8 cellular contexts compared by ENCODE assay signal in genomic region chr19:8320564-8321066, GRCh38. TPM values are rescaled to one million over a fixed set of nuclear protein-coding genes. Genes with fewer than 3 reads are reported as not detected.
DNase-seq lines count a peak whose midpoint lies in the region; ATAC-seq, FAIRE-seq and TF ChIP-seq lines count a peak whose summit lies in the region.

No MANE protein-coding gene starts in this region.

- H3K27ac ChIP-seq in CD8-positive, alpha-beta memory T cell (ENCODE audit: low read depth, low read length): peak overlapping the region; percentile 95
- H3K27ac ChIP-seq in H9 (ENCODE audit: insufficient read length, low read depth, low read length) (peak overlapping the region; percentile 35), SJCRH30 (peak overlapping the region; percentile 77), endothelial cell of umbilical vein (ENCODE audit: insufficient read depth, low read depth, low read length) (peak overlapping the region; percentile 82)

- peak overlapping the region; percentile 32 for H2BK5ac ChIP-seq in H9 (ENCODE audit: insufficient read length, low read length)

- H3K4me3 Mint-ChIP-seq in CD8-positive, alpha-beta memory T cell: peak overlapping the region; percentile 94 to 98 (median 96)
- peak overlapping the region; percentile 96 to 98 for H3K4me3 Mint-ChIP-seq in H9
- H3K4me3 Mint-ChIP-seq in nephron: peak overlapping the region; percentile 98 to 100 (median 99)

- H3K27me3 Mint-ChIP-seq in CD8-positive, alpha-beta memory T cell: no peaks in the 10 kb centered on the region
- no peaks in the 10 kb centered on the region; the same call in 1 of the 2 replicates for H3K27me3 Mint-ChIP-seq in H9 (ENCODE audit: low read depth)
- no peaks in the 10 kb centered on the region for H3K27me3 Mint-ChIP-seq in nephron (ENCODE audit: low read depth)

- intact Hi-C loops in endothelial cell of umbilical vein (cut with micrococcal nuclease): loop anchor here (1.0 to 2.0 kb wide), 2 partner anchors 12 to 22 kb away; partner anchors contain the start of genes CD320 and KANK3

- H3K79me1 ChIP-seq in H9 (ENCODE audit: insufficient read depth, low read depth, low read length, poor library complexity, severe bottlenecking): no peaks in the 10 kb centered on the region

- H3K9ac ChIP-seq in H9 (ENCODE audit: extremely low read depth, insufficient read length, low read length) (peak overlapping the region; percentile 97), endothelial cell of umbilical vein (replicated peaks; ENCODE audit: extremely low read depth, insufficient read depth, low read length) (peak overlapping the region; percentile 95)

- peak overlapping the region; percentile 91 for H3K14ac ChIP-seq in H9 (ENCODE audit: insufficient read depth, low read length)

- no peak overlapping the region for H2AK5ac ChIP-seq in H9 (ENCODE audit: insufficient read length, low read length)

- H3K36me3 ChIP-seq in CD8-positive, alpha-beta memory T cell (ENCODE audit: insufficient read depth, low read length): peaks cover 6% of the 10 kb centered on the region
- H3K36me3 ChIP-seq in SJCRH30 (peaks cover 21% of the 10 kb centered on the region), endothelial cell of umbilical vein (ENCODE audit: control insufficient read depth in 2 of 2, extremely low read depth in 1 of 2, insufficient read depth in 2 of 2, low read length in 2 of 2) (peaks cover 5 to 6% of the 10 kb centered on the region in 2 experiments)

- dilution Hi-C loops in endothelial cell of umbilical vein (cut with MboI; ENCODE audit: extremely low pct_ligation_motif_present, low sequenced_read_pairs): no loop called here

- peak overlapping the region; percentile 96 for H3K4me2 ChIP-seq in H9 (ENCODE audit: insufficient read depth, insufficient read length, low read length)
- H3K4me2 ChIP-seq in endothelial cell of umbilical vein (ENCODE audit: insufficient read depth, low read length): peak overlapping the region; percentile 65

- no peak overlapping the region for H2BK15ac ChIP-seq in H9 (ENCODE audit: low read depth, low read length)

- DNase-seq in CD8-positive, alpha-beta memory T cell: no peak
- DNase-seq in H9 (no peak), SJCRH30 (no peak), endothelial cell of umbilical vein (ENCODE audit: low read depth, low spot score) (no peak), DMS153 treated with DMSO at 0.1 percent for 48 hours (lab: John Stamatoyannopoulos, UW; ENCODE audit: unreplicated experiment) (no peak), MV-4-11 (lab: John Stamatoyannopoulos, UW) (no peak)

- no peak for TF ChIP-seq POLR2A in endothelial cell of umbilical vein (IDR thresholded peaks at IDR 0.05; ENCODE audit: low read depth, low read length)

- peaks cover 22 to 52% (median 33%) of the 10 kb centered on the region in 3 donors for H3K4me1 Mint-ChIP-seq in CD8-positive, alpha-beta memory T cell
- H3K4me1 Mint-ChIP-seq in H9 (peaks cover 19 to 29% of the 10 kb centered on the region in 2 experiments), nephron (peaks cover 18% of the 10 kb centered on the region)

- H3K9me1 ChIP-seq in endothelial cell of umbilical vein (replicated peaks; ENCODE audit: control insufficient read depth, extremely low read depth, insufficient read depth, low read length): no peaks in the 10 kb centered on the region

- FAIRE-seq in endothelial cell of umbilical vein (lab: Jason Lieb, UNC): peak; percentile 4

- ATAC-seq in HG03520 (IDR thresholded peaks at IDR 0.05; ENCODE audit: unreplicated experiment): no peak

- CTCF ChIA-PET in CD8-positive, alpha-beta memory T cell (lab: Charles Lee): interaction anchor here (0.5 to 1.3 kb wide), 2 partner anchors 14 to 45 kb away, joined by 4 to 5 read pairs; no protein-coding TSS in a partner anchor
- CTCF ChIA-PET in endothelial cell of umbilical vein (lab: Charles Lee): interaction anchor here (1.3 to 1.4 kb wide), 2 partner anchors 21 to 53 kb away, joined by 3 to 7 read pairs; no protein-coding TSS in a partner anchor

- H4K20me1 ChIP-seq in H9 (ENCODE audit: control insufficient read depth, insufficient read depth, insufficient read length): no peaks in the 10 kb centered on the region
- no peaks in the 10 kb centered on the region for H4K20me1 ChIP-seq in endothelial cell of umbilical vein (replicated peaks; ENCODE audit: control insufficient read depth, extremely low read depth, insufficient read depth, low read length)

- TF ChIP-seq CTCF in H9 (conservative IDR thresholded peaks at IDR 0.05): no peak
- no peak for TF ChIP-seq CTCF in endothelial cell of umbilical vein (IDR thresholded peaks at IDR 0.05; ENCODE audit: extremely low read depth in 1 of 2, insufficient read depth in 1 of 2, low read depth in 1 of 2, low read length in 2 of 2)
- TF ChIP-seq CTCF in nephron (IDR thresholded peaks at IDR 0.05; ENCODE audit: unreplicated experiment in 3 of 3): no peak

- no CpG with 5 or more reads among the region's 16 CpGs for WGBS in H9 (ENCODE audit: extremely low coverage, insufficient read length, low lambda C conversion rate)

- POLR2A ChIA-PET in CD8-positive, alpha-beta memory T cell (lab: Charles Lee): interaction anchor here (0.6 to 1.0 kb wide), 2 partner anchors 51 to 691 kb away, joined by 4 to 10 read pairs; no protein-coding TSS in a partner anchor
- POLR2A ChIA-PET in endothelial cell of umbilical vein (lab: Charles Lee): interaction anchor here (0.6 to 0.9 kb wide), 2 partner anchors 14 to 93 kb away, joined by 3 read pairs; partner anchors contain the start of gene MARCHF2

- H3T11ph ChIP-seq in H9 (ENCODE audit: low read length): no peak overlapping the region

- BruUV-seq in endothelial cell of umbilical vein (replicated peaks; lab: Mats Ljungman, UMichigan): TSS peak; percentile 74

- peak overlapping the region; percentile 66 for H3K18ac ChIP-seq in H9 (ENCODE audit: insufficient read length, low read depth, low read length)

- peaks cover 0 to 44% (median 1%) of the 10 kb centered on the region in 3 donors for H3K36me3 Mint-ChIP-seq in CD8-positive, alpha-beta memory T cell
- H3K36me3 Mint-ChIP-seq in H9 (ENCODE audit: insufficient read depth in 1 of 3, low read depth in 3 of 3): peaks cover 16 to 41% (median 31%) of the 10 kb centered on the region in 3 experiments
- peaks cover 7% of the 10 kb centered on the region for H3K36me3 Mint-ChIP-seq in nephron (ENCODE audit: low read depth)

- peaks cover 6% of the 10 kb centered on the region for H3K23me2 ChIP-seq in H9 (ENCODE audit: insufficient read length, low read depth, low read length, poor library complexity, severe bottlenecking)

- H3K79me2 ChIP-seq in H9 (ENCODE audit: insufficient read depth, low read length) (peaks cover 5% of the 10 kb centered on the region; the same call in 1 of the 2 replicates), endothelial cell of umbilical vein (ENCODE audit: control insufficient read depth, insufficient read depth, low read length) (peaks cover 32% of the 10 kb centered on the region)

- peaks cover 33% of the 10 kb centered on the region for H3K4me1 ChIP-seq in CD8-positive, alpha-beta memory T cell (ENCODE audit: insufficient read depth, low read length)
- H3K4me1 ChIP-seq in H9 (ENCODE audit: insufficient read depth, low read length) (no peaks in the 10 kb centered on the region; the same call in 1 of the 2 replicates), SJCRH30 (peaks cover 5% of the 10 kb centered on the region; the same call in 1 of the 2 replicates), endothelial cell of umbilical vein (ENCODE audit: control insufficient read depth, extremely low read depth, insufficient read depth, low read length) (peaks cover 26% of the 10 kb centered on the region)

- H3K4me3 ChIP-seq in CD8-positive, alpha-beta memory T cell (ENCODE audit: low read length): peak overlapping the region; percentile 98
- peak overlapping the region; percentile 85 for H3K4me3 ChIP-seq in SJCRH30
- H3K4me3 ChIP-seq in endothelial cell of umbilical vein (replicated peaks in 1 of 3; ENCODE audit: insufficient read depth in 1 of 3, low read depth in 1 of 3, low read length in 3 of 3): peak overlapping the region; percentile 78 to 92 (median 83)

- H2AFZ ChIP-seq in H9 (ENCODE audit: low read length): no peak overlapping the region
- peak overlapping the region; percentile 46 for H2AFZ ChIP-seq in endothelial cell of umbilical vein (ENCODE audit: low read depth, low read length)

- peak overlapping the region; percentile 55 for H4K91ac ChIP-seq in H9 (ENCODE audit: insufficient read length, low read depth, low read length)

- peak overlapping the region; percentile 43 for H4K8ac ChIP-seq in H9 (replicated peaks; ENCODE audit: insufficient read length, low read depth, low read length)

- no peaks in the 10 kb centered on the region for H3K27me3 ChIP-seq in CD8-positive, alpha-beta memory T cell (ENCODE audit: insufficient read depth, low read length, poor library complexity, severe bottlenecking)
- no peaks in the 10 kb centered on the region for H3K27me3 ChIP-seq in H9 (ENCODE audit: insufficient read depth, low read length)
- H3K27me3 ChIP-seq in SJCRH30: no peaks in the 10 kb centered on the region
- no peaks in the 10 kb centered on the region for H3K27me3 ChIP-seq in endothelial cell of umbilical vein (ENCODE audit: control insufficient read depth in 2 of 2, insufficient read depth in 2 of 2, low read length in 2 of 2)

- H3K4ac ChIP-seq in H9 (ENCODE audit: low read depth, low read length): peak overlapping the region; percentile 87

- H2BK12ac ChIP-seq in H9 (ENCODE audit: insufficient read length, low read depth, low read length): peak overlapping the region; percentile 55

- no peak overlapping the region for H2BK120ac ChIP-seq in H9 (ENCODE audit: low read depth, low read length, poor library complexity, severe bottlenecking)

- H3K56ac ChIP-seq in H9 (ENCODE audit: insufficient read length, low read depth, low read length): peak overlapping the region; percentile 19

- no peak overlapping the region for H3K23ac ChIP-seq in H9 (ENCODE audit: insufficient read length, low read depth, low read length)

- no peaks in the 10 kb centered on the region for H3K9me3 Mint-ChIP-seq in CD8-positive, alpha-beta memory T cell
- no peaks in the 10 kb centered on the region; a peak in 2 of 5 replicates for H3K9me3 Mint-ChIP-seq in H9
- H3K9me3 Mint-ChIP-seq in nephron: no peaks in the 10 kb centered on the region

- H3K27ac Mint-ChIP-seq in CD8-positive, alpha-beta memory T cell: peak overlapping the region; percentile 97 to 100 (median 99)
- H3K27ac Mint-ChIP-seq in H9: peak overlapping the region; percentile 98 to 100 (median 99)
- H3K27ac Mint-ChIP-seq in nephron: peak overlapping the region; percentile 93 to 96 (median 94)

- peak overlapping the region; percentile 41 for H4K5ac ChIP-seq in H9 (ENCODE audit: insufficient read length, low read depth, low read length)

- H2BK20ac ChIP-seq in H9 (ENCODE audit: low read depth, low read length, poor library complexity, severe bottlenecking): no peak overlapping the region

- H3K9me3 ChIP-seq in CD8-positive, alpha-beta memory T cell (ENCODE audit: low read length): no peaks in the 10 kb centered on the region
- H3K9me3 ChIP-seq in H9 (ENCODE audit: control insufficient read depth, low read depth, low read length) (no peaks in the 10 kb centered on the region), SJCRH30 (replicated peaks) (no peaks in the 10 kb centered on the region), endothelial cell of umbilical vein (replicated peaks; ENCODE audit: control insufficient read depth, insufficient read depth, low read length) (no peaks in the 10 kb centered on the region)

RNA-seq across cellular contexts. Expression of gene NDUFA7, which starts 0.6 kb away (rescaled TPM):
- 10 to 100 TPM; 86.0 to 93.3 TPM for total RNA-seq in CD8-positive, alpha-beta memory T cell
- polyA plus RNA-seq in CD8-positive, alpha-beta memory T cell: 121 TPM
- total RNA-seq in H9 (2021) (70.7 and 73.0 TPM in 2 replicates), endothelial cell of umbilical vein (60.2 and 62.0 TPM in 2 replicates)
- total RNA-seq in SJCRH30 (2014; rRNA removed; shearing (Covaris generic)): 25.6 and 40.7 TPM in 2 replicates
- 169 and 196 TPM in 2 replicates for polyA plus RNA-seq in endothelial cell of umbilical vein
- 60.1 and 63.3 TPM in 2 replicates for polyA plus RNA-seq in endothelial cell of umbilical vein (2011; cell fraction: cytosol; rRNA removed)
- 27.0 and 32.6 TPM in 2 replicates for polyA plus RNA-seq in endothelial cell of umbilical vein (2011; cell fraction: nucleus; rRNA removed)
- polyA plus RNA-seq in endothelial cell of umbilical vein (2012): 74.3 and 105 TPM in 2 replicates
- polyA minus RNA-seq in endothelial cell of umbilical vein: 54.9 and 60.2 TPM in 2 replicates
- 60.9 TPM for polyA minus RNA-seq in endothelial cell of umbilical vein (2011; cell fraction: cytosol; rRNA and poly(A)+ RNA removed)
- 17.9 and 21.0 TPM in 2 replicates for polyA minus RNA-seq in endothelial cell of umbilical vein (2011; cell fraction: nucleus; rRNA and poly(A)+ RNA removed)

RNA-seq across cellular contexts. Expression of gene RPS28, which starts 0.7 kb away (rescaled TPM):
- total RNA-seq in CD8-positive, alpha-beta memory T cell: 1,000 to 10,000 TPM; 2,153 to 2,200 TPM
- 2,694 TPM for polyA plus RNA-seq in CD8-positive, alpha-beta memory T cell
- total RNA-seq in H9 (2021): 1,885 and 1,988 TPM in 2 replicates
- total RNA-seq in SJCRH30 (2014; rRNA removed; shearing (Covaris generic)): 651 and 901 TPM in 2 replicates
- total RNA-seq in endothelial cell of umbilical vein: 1,555 and 1,664 TPM in 2 replicates
- polyA plus RNA-seq in endothelial cell of umbilical vein: 865 and 990 TPM in 2 replicates
- polyA plus RNA-seq in endothelial cell of umbilical vein (2011; cell fraction: cytosol; rRNA removed): 799 and 842 TPM in 2 replicates
- polyA plus RNA-seq in endothelial cell of umbilical vein (2011; cell fraction: nucleus; rRNA removed): 200 and 336 TPM in 2 replicates
- 2,106 and 2,592 TPM in 2 replicates for polyA plus RNA-seq in endothelial cell of umbilical vein (2012)
- 420 and 491 TPM in 2 replicates for polyA minus RNA-seq in endothelial cell of umbilical vein
- polyA minus RNA-seq in endothelial cell of umbilical vein (2011; cell fraction: cytosol; rRNA and poly(A)+ RNA removed): 322 TPM
- 48.7 and 96.3 TPM in 2 replicates for polyA minus RNA-seq in endothelial cell of umbilical vein (2011; cell fraction: nucleus; rRNA and poly(A)+ RNA removed)

RNA-seq across cellular contexts. Expression of gene CD320, which starts 12.5 kb away (rescaled TPM):
- total RNA-seq in CD8-positive, alpha-beta memory T cell: 10 to 100 TPM; 93.7 to 97.6 TPM
- 58.6 TPM for polyA plus RNA-seq in CD8-positive, alpha-beta memory T cell
- total RNA-seq in H9 (2021) (68.1 and 72.1 TPM in 2 replicates), endothelial cell of umbilical vein (84.9 and 86.7 TPM in 2 replicates)
- 44.2 and 49.4 TPM in 2 replicates for total RNA-seq in SJCRH30 (2014; rRNA removed; shearing (Covaris generic))
- 190 and 255 TPM in 2 replicates for polyA plus RNA-seq in endothelial cell of umbilical vein
- 119 and 129 TPM in 2 replicates for polyA plus RNA-seq in endothelial cell of umbilical vein (2011; cell fraction: cytosol; rRNA removed)
- 45.1 and 52.5 TPM in 2 replicates for polyA plus RNA-seq in endothelial cell of umbilical vein (2011; cell fraction: nucleus; rRNA removed)
- 52.9 and 57.1 TPM in 2 replicates for polyA plus RNA-seq in endothelial cell of umbilical vein (2012)
- polyA minus RNA-seq in endothelial cell of umbilical vein: 23.9 and 30.9 TPM in 2 replicates
- polyA minus RNA-seq in endothelial cell of umbilical vein (2011; cell fraction: cytosol; rRNA and poly(A)+ RNA removed): 48.5 TPM
- 7.3 and 9.9 TPM in 2 replicates for polyA minus RNA-seq in endothelial cell of umbilical vein (2011; cell fraction: nucleus; rRNA and poly(A)+ RNA removed)

RNA-seq across cellular contexts. Expression of gene KANK3, which starts 22.4 kb away (rescaled TPM):
- total RNA-seq in CD8-positive, alpha-beta memory T cell: 1 to 10 TPM in 1 of 2 experiments, under 1 TPM in 1; 0.97 to 1.1 TPM
- 3.6 TPM for polyA plus RNA-seq in CD8-positive, alpha-beta memory T cell
- total RNA-seq in H9 (2021): 5.3 and 7.7 TPM in 2 replicates
- 0.04 TPM in 1 of 2 replicates, not detected in the other for total RNA-seq in SJCRH30 (2014; rRNA removed; shearing (Covaris generic))
- 26.3 and 30.0 TPM in 2 replicates for total RNA-seq in endothelial cell of umbilical vein
- 22.1 and 25.0 TPM in 2 replicates for polyA plus RNA-seq in endothelial cell of umbilical vein
- 10.9 and 14.4 TPM in 2 replicates for polyA plus RNA-seq in endothelial cell of umbilical vein (2011; cell fraction: cytosol; rRNA removed)
- 47.3 and 47.4 TPM in 2 replicates for polyA plus RNA-seq in endothelial cell of umbilical vein (2011; cell fraction: nucleus; rRNA removed)
- polyA plus RNA-seq in endothelial cell of umbilical vein (2012): 6.1 and 11.4 TPM in 2 replicates
- 8.3 and 8.7 TPM in 2 replicates for polyA minus RNA-seq in endothelial cell of umbilical vein
- not detected for polyA minus RNA-seq in endothelial cell of umbilical vein (2011; cell fraction: cytosol; rRNA and poly(A)+ RNA removed)
- polyA minus RNA-seq in endothelial cell of umbilical vein (2011; cell fraction: nucleus; rRNA and poly(A)+ RNA removed): 6.3 and 14.1 TPM in 2 replicates

RNA-seq across cellular contexts. Expression of gene ANGPTL4, which starts 43.3 kb away (rescaled TPM):
- not detected for total RNA-seq in CD8-positive, alpha-beta memory T cell
- polyA plus RNA-seq in CD8-positive, alpha-beta memory T cell: 0.28 TPM
- 1.9 and 2.5 TPM in 2 replicates for total RNA-seq in H9 (2021)
- total RNA-seq in SJCRH30 (2014; rRNA removed; shearing (Covaris generic)): 0.10 and 0.59 TPM in 2 replicates
- 3.9 and 4.6 TPM in 2 replicates for total RNA-seq in endothelial cell of umbilical vein
- 14.1 and 18.5 TPM in 2 replicates for polyA plus RNA-seq in endothelial cell of umbilical vein
- polyA plus RNA-seq in endothelial cell of umbilical vein (2011; cell fraction: cytosol; rRNA removed): 11.1 and 13.6 TPM in 2 replicates
- 21.6 and 23.6 TPM in 2 replicates for polyA plus RNA-seq in endothelial cell of umbilical vein (2011; cell fraction: nucleus; rRNA removed)
- polyA plus RNA-seq in endothelial cell of umbilical vein (2012): 18.8 and 26.4 TPM in 2 replicates
- 2.5 and 5.9 TPM in 2 replicates for polyA minus RNA-seq in endothelial cell of umbilical vein
- polyA minus RNA-seq in endothelial cell of umbilical vein (2011; cell fraction: cytosol; rRNA and poly(A)+ RNA removed): 0.72 TPM
- 4.3 and 11.4 TPM in 2 replicates for polyA minus RNA-seq in endothelial cell of umbilical vein (2011; cell fraction: nucleus; rRNA and poly(A)+ RNA removed)

Comparison
In these comparisons a context has a peak if more than half of its experiments do, and no peak if none do; other contexts are left out.
1. H3K27ac ChIP-seq: peak in every context shown above with its lines; median percentile 95 in CD8-positive, alpha-beta memory T cell; 82 in endothelial cell of umbilical vein; 77 in SJCRH30; 35 in H9.